In genomic region chr2:23326322-23326721, GRCh38 we compare ENCODE assay signal across 35 cellular contexts.
"Had no signal": no experiment of that assay in that cellular context is flagged by ENCODE, and none has a peak within 500 bp of the region (broad histone marks: within the 10 kb centered on the region; RNA-seq: fewer than 3 reads in every experiment).

No MANE protein-coding gene starts in this region.

- H3K4me3 ChIP-seq: MG63 had no signal

- H3K9ac ChIP-seq: KMS-11 had no signal

- H3K36me3 ChIP-seq: MG63 had no signal

- DNase-seq: Karpas-422, Kasumi-1, KG1, MG63, MM.1S, MV-4-11, NCI-H1048, NCI-H1092, NCI-H1092 treated with DMSO at 0.1 percent for 48 hours, NCI-H1105, NCI-H1105 treated with DMSO at 0.1 percent for 48 hours, NCI-H1417, NCI-H1417 treated with DMSO at 0.1 percent for 48 hours, NCI-H1436, NCI-H1436 treated with DMSO at 0.1 percent for 48 hours, NCI-H146, NCI-H1694, NCI-H1694 treated with DMSO at 0.1 percent for 48 hours, NCI-H187, NCI-H187 treated with DMSO at 0.1 percent for 48 hours, NCI-H1930, NCI-H2029, NCI-H2029 treated with DMSO at 0.1 percent for 48 hours, NCI-H2081, NCI-H2081 treated with DMSO at 0.1 percent for 48 hours, NCI-H2107, NCI-H2171, NCI-H2171 treated with DMSO at 0.1 percent for 48 hours, NCI-H2227 treated with DMSO at 0.1 percent for 48 hours, NCI-H226, NCI-H345, NCI-H446, NCI-H446 treated with DMSO at 0.1 percent for 48 hours, NCI-H510A had no signal

- H3K9me3 ChIP-seq: MG63 had no signal

- H3K27ac ChIP-seq: KMS-11 had no signal
